Comparison of ENCODE assay signal across 1 cellular context in the genomic region with DNA sequence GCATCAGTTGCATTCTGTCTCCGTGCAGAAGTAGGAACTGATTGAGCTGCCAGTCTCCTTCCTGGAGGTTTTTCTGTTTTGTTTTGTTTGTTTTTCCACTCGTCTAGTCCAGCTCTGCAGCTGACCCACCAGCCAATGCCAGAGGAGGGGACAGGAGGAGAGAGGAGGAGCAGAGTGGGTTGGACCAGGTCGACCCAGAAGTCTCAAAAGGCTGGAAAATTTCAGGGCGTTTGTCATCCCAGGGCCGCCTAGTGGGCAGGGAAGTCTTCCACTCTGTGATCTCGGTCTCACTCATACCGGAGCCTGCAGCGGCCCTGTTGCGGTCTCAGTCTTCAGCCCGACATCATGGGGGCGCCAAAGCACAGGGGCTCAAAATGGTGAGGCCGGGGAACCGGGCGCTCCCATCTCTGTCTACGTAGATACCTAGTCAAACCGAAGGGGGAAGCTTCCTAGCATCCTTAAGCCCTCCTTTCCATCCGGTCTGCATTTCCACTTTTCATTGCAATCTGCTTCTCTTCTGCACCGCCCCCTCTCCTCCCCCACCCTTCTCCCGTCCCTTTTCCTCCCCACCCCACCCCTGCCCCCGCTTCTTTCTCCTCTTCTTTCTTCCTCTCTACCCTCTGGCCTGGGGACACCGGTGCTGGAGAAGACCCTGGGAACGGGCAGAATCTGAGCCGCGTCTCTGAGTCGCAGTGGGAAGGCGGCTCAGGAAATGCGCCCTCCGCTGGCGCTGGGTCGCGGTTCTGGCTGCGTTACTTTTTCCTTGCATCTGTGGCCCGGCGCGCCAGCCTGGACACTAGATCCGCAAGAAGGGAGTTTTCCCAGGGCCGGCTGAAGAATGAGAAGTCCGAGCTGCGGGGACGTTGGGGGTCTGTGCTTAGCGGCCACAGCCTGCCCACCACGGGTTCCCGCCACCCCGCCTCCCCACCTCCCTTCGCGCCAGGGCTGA.
TF ChIP-seq lines count a peak whose summit lies in the region.

No MANE protein-coding gene starts in this region.

TF ChIP-seq in SK-N-SH treated with all-trans-retinoic acid at 6 μM for 48 hours, 23 proteins besides CTCF, POLR2A, EP300 and RAD21 (continued from another document):
- TF ChIP-seq, protein P1, sequence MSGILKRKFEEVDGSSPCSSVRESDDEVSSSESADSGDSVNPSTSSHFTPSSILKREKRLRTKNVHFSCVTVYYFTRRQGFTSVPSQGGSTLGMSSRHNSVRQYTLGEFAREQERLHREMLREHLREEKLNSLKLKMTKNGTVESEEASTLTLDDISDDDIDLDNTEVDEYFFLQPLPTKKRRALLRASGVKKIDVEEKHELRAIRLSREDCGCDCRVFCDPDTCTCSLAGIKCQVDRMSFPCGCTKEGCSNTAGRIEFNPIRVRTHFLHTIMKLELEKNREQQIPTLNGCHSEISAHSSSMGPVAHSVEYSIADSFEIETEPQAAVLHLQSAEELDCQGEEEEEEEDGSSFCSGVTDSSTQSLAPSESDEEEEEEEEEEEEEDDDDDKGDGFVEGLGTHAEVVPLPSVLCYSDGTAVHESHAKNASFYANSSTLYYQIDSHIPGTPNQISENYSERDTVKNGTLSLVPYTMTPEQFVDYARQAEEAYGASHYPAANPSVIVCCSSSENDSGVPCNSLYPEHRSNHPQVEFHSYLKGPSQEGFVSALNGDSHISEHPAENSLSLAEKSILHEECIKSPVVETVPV (CRISPR knock-in tag; IDR thresholded peaks at IDR 0.05): no peak
